7 cellular contexts compared by ENCODE assay signal in the genomic region with DNA sequence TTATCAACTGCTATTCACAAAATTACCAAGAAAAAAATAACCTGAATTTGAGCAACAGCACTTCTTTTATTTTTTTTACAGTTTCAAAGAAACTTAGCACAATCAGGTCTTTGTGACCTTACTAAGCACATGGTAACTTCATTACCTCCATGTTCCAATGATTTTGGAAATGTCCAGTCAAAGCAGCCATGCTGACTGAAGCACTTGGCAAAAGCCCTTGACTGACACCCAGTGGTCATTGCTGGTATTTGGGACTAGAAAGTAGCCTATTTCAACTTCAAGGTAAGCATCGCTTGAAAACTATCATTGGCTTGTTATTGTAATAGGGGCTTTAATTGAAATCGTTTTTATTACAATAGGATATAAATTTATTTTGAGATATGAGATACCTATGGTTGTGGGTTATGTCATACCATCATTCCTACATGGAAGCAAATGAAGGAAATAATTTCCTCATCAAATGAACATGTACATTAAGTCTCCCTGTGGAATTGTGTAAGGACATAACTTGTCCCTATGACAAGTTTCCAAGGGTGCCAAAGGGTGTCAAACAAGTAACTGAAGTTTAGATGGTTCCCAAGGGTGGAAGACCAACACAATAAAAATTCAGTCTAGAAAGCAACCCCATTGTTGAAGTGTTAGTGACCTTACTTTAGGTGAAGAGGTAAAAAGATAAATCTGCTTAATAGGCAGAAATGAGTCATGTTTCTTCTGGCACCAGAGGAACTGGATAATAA. TPM values are rescaled to one million over a fixed set of nuclear protein-coding genes. Genes with fewer than 3 reads are reported as not detected.
DNase-seq lines count a peak whose midpoint lies in the region; ATAC-seq and TF ChIP-seq lines count a peak whose summit lies in the region.

No MANE protein-coding gene starts in this region.

- H3K4me3 ChIP-seq in OCI-LY1 (ENCODE audit: low read depth, low read length, poor library complexity, severe bottlenecking) (no peak overlapping the region), adipocyte (ENCODE audit: low read length) (no peak overlapping the region), right cardiac atrium (ENCODE audit: low read length) (no peak overlapping the region), gastrocnemius medialis (no peak overlapping the region)

- no peaks in the 10 kb centered on the region for H3K36me3 ChIP-seq in OCI-LY1 (ENCODE audit: insufficient read depth, low read length)
- H3K36me3 ChIP-seq in adipocyte (ENCODE audit: control insufficient read depth, insufficient read depth, low read length, severe bottlenecking): no peaks in the 10 kb centered on the region
- H3K36me3 ChIP-seq in gastrocnemius medialis: no peaks in the 10 kb centered on the region

- H4K20me1 ChIP-seq in OCI-LY1 (ENCODE audit: insufficient read depth, low read length): no peaks in the 10 kb centered on the region

- DNase-seq in GDM1 (lab: John Stamatoyannopoulos, UW) (peak; percentile 22), adipocyte (ENCODE audit: low read depth) (peak; percentile 85), right cardiac atrium (peak in 2 of 3 donors; percentile 26 to 36), gastrocnemius medialis (peak in 1 of 2 donors; percentile 12)

- no peaks in the 10 kb centered on the region for H3F3A ChIP-seq in OCI-LY1 (ENCODE audit: insufficient read depth, low read length)

- in situ Hi-C loops in gastrocnemius medialis (cut with MboI; ENCODE audit: low sequenced_read_pairs in 4 of 4): loop anchor here in 1 of 4 donors (10.0 kb wide), 1 partner anchor 1052 kb away; no protein-coding TSS in a partner anchor

- H3K27ac ChIP-seq in OCI-LY1 (ENCODE audit: low read depth, low read length, poor library complexity, severe bottlenecking) (no peak overlapping the region), right cardiac atrium (ENCODE audit: low read length) (no peak overlapping the region), gastrocnemius medialis (no peak overlapping the region)

- H3K9me2 ChIP-seq in OCI-LY1 (ENCODE audit: low read depth, low read length): no peaks in the 10 kb centered on the region

- no peaks in the 10 kb centered on the region for H3K79me2 ChIP-seq in OCI-LY1 (ENCODE audit: insufficient read depth, low read length)

- H3K4me1 ChIP-seq in OCI-LY1 (ENCODE audit: insufficient read depth, low read length, severe bottlenecking) (no peaks in the 10 kb centered on the region), adipocyte (ENCODE audit: control insufficient read depth, insufficient read depth, low read length) (no peaks in the 10 kb centered on the region), right cardiac atrium (ENCODE audit: control insufficient read depth, insufficient read depth, low read length) (no peaks in the 10 kb centered on the region), gastrocnemius medialis (no peaks in the 10 kb centered on the region)

- ATAC-seq in GM21381 (IDR thresholded peaks at IDR 0.05; ENCODE audit: unreplicated experiment) (peak; percentile 93), HG03521 (IDR thresholded peaks at IDR 0.05; ENCODE audit: unreplicated experiment) (peak; percentile 82), right cardiac atrium (peak in 1 of 2 donors; percentile 43), gastrocnemius medialis (peak in 1 of 2 donors; percentile 55)

- TF ChIP-seq CTCF in OCI-LY1 (IDR thresholded peaks at IDR 0.05; ENCODE audit: low read length) (peak; percentile 90), gastrocnemius medialis (IDR thresholded peaks at IDR 0.05 in 4 of 5, conservative IDR thresholded peaks at IDR 0.05 in 1 of 5) (peak; percentile 26 to 77 (median 54))

- H2AFZ ChIP-seq in OCI-LY1 (ENCODE audit: low read length): no peak overlapping the region

- TF ChIP-seq POLR2A in gastrocnemius medialis (IDR thresholded peaks at IDR 0.05): no peak

- intact Hi-C loops in right cardiac atrium (cut with DNase I): loop anchor here in 2 of 4 donors (10.0 kb wide), 1 partner anchor 1052 kb away; no protein-coding TSS in a partner anchor
- intact Hi-C loops in gastrocnemius medialis (cut with DNase I; ENCODE audit: low total_unique reads): loop anchor here (5.0 kb wide), 1 partner anchor 1055 kb away; no protein-coding TSS in a partner anchor

- H3K9ac ChIP-seq in OCI-LY1 (ENCODE audit: low read length): no peak overlapping the region
- H3K9ac ChIP-seq in adipocyte (ENCODE audit: low read length): no peak overlapping the region

- 12% methylated on average over 2 of the region's 2 CpGs for WGBS in right cardiac atrium

- H3K4me2 ChIP-seq in OCI-LY1 (ENCODE audit: low read length): no peak overlapping the region

- H3K9me3 ChIP-seq in OCI-LY1 (ENCODE audit: low read length) (no peaks in the 10 kb centered on the region), adipocyte (ENCODE audit: control insufficient read depth, low read length) (no peaks in the 10 kb centered on the region), right cardiac atrium (ENCODE audit: control insufficient read depth, low read length) (no peaks in the 10 kb centered on the region), gastrocnemius medialis (no peaks in the 10 kb centered on the region)

- H3K27me3 ChIP-seq in OCI-LY1 (ENCODE audit: insufficient read depth, low read length) (no peaks in the 10 kb centered on the region), adipocyte (replicated peaks; ENCODE audit: control insufficient read depth, insufficient read depth, low read length) (no peaks in the 10 kb centered on the region), right cardiac atrium (ENCODE audit: control insufficient read depth, insufficient read depth) (no peaks in the 10 kb centered on the region), gastrocnemius medialis (no peaks in the 10 kb centered on the region)

RNA-seq across cellular contexts. Expression of gene ANXA10, which starts 15.2 kb away (rescaled TPM):
- total RNA-seq in right cardiac atrium (not detected), gastrocnemius medialis (not detected)
- polyA plus RNA-seq in right cardiac atrium: not detected
